ENCODE assay signal across 13 cellular contexts in genomic region chr18:58303363-58303762, GRCh38.
DNase-seq lines count a peak whose midpoint lies in the region; ATAC-seq, FAIRE-seq and TF ChIP-seq lines count a peak whose summit lies in the region.
"Had no signal": no experiment of that assay in that cellular context is flagged by ENCODE, and none has a peak within 500 bp of the region (broad histone marks: within the 10 kb centered on the region; RNA-seq: fewer than 3 reads in every experiment).

No MANE protein-coding gene starts in this region.

- no peak overlapping the region for H3K4me3 ChIP-seq in kidney (ENCODE audit: low read length in 2 of 2)
- H3K4me3 ChIP-seq: thyroid gland had no signal

- H3K36me3 ChIP-seq in kidney (ENCODE audit: control insufficient read depth in 1 of 2, insufficient read depth in 2 of 2, low read length in 2 of 2) = no peaks in the 10 kb centered on the region
- H3K36me3 ChIP-seq: thyroid gland had no signal

- TF ChIP-seq CTCF in kidney (IDR thresholded peaks at IDR 0.05; ENCODE audit: borderline replicate concordance, extremely low read depth, insufficient read depth) = no peak

- no peak for FAIRE-seq in kidney (lab: Jason Lieb, UNC)
- FAIRE-seq: endometrium had no signal

- intact Hi-C loops in activated CD4-positive, alpha-beta T cell treated with anti-CD3 and anti-CD28 coated beads for 36 hours (cut with DNase I, micrococcal nuclease) = loop anchor here in 1 of 2 experiments (5.0 kb wide), 2 partner anchors 261 to 461 kb away; partner anchors contain the start of gene NEDD4L
- intact Hi-C loops in activated CD4-positive, alpha-beta T cell treated with anti-CD3 and anti-CD28 coated beads, Interleukin-2, amount 10 ng/mL, durations not matched to agents 24 days and 14 days (cut with micrococcal nuclease) = loop anchor here (1.0 kb wide), 1 partner anchor 19 kb away; no protein-coding TSS in a partner anchor
- intact Hi-C loops in kidney (cut with DNase I) = no loop called here

- H3K4me1 ChIP-seq in kidney (ENCODE audit: control insufficient read depth in 1 of 2, insufficient read depth in 1 of 2, low read depth in 1 of 2, low read length in 2 of 2) = peaks cover 0 to 4% of the 10 kb centered on the region in 2 donors

- H3K4me1 Mint-ChIP-seq in activated CD4-positive, alpha-beta T cell treated with anti-CD3 and anti-CD28 coated beads for 36 hours = peaks cover 36% of the 10 kb centered on the region
- peaks cover 12% of the 10 kb centered on the region for H3K4me1 Mint-ChIP-seq in activated CD4-positive, alpha-beta T cell treated with anti-CD3 and anti-CD28 coated beads, Interleukin-2, amount 10 ng/mL, durations not matched to agents 24 days and 14 days
- peaks cover 8 to 26% of the 10 kb centered on the region in 2 donors for H3K4me1 Mint-ChIP-seq in stimulated activated naive B cell treated with anti-CD40 and anti-IgM and Interleukin-4, amounts not matched to agents 10 μg/mL and 1 μg/mL and 100 μg/mL, for 72 hours

- POLR2A ChIA-PET in activated CD4-positive, alpha-beta T cell treated with anti-CD3 and anti-CD28 coated beads for 36 hours (lab: Charles Lee) = interaction anchor here (0.6 kb wide), 1 partner anchor 19 kb away, joined by 4 read pairs; no protein-coding TSS in a partner anchor

- CTCF ChIA-PET in activated CD4-positive, alpha-beta T cell treated with anti-CD3 and anti-CD28 coated beads for 36 hours (lab: Charles Lee) = interaction anchor here (1.1 to 1.2 kb wide), 2 partner anchors 18 to 260 kb away, joined by 3 to 5 read pairs; no protein-coding TSS in a partner anchor

- H3K9ac ChIP-seq in kidney (ENCODE audit: low read length in 2 of 2) = no peak overlapping the region

- peaks cover 0 to 9% of the 10 kb centered on the region in 2 donors for H3K9me3 ChIP-seq in kidney (ENCODE audit: control insufficient read depth in 1 of 2, low read length in 2 of 2)
- H3K9me3 ChIP-seq: thyroid gland had no signal

- H3K27me3 Mint-ChIP-seq in activated CD4-positive, alpha-beta T cell treated with anti-CD3 and anti-CD28 coated beads for 36 hours = peaks cover 4% of the 10 kb centered on the region
- peaks cover 36% of the 10 kb centered on the region for H3K27me3 Mint-ChIP-seq in activated CD4-positive, alpha-beta T cell treated with anti-CD3 and anti-CD28 coated beads, Interleukin-2, amount 10 ng/mL, durations not matched to agents 24 days and 14 days
- peaks cover 0 to 5% of the 10 kb centered on the region in 2 donors for H3K27me3 Mint-ChIP-seq in stimulated activated naive B cell treated with anti-CD40 and anti-IgM and Interleukin-4, amounts not matched to agents 10 μg/mL and 1 μg/mL and 100 μg/mL, for 72 hours

- H3K27ac ChIP-seq in kidney (ENCODE audit: low read depth in 2 of 2, low read length in 2 of 2) = no peak overlapping the region
- H3K27ac ChIP-seq: thyroid gland had no signal

- H3K9me3 Mint-ChIP-seq in activated CD4-positive, alpha-beta T cell treated with anti-CD3 and anti-CD28 coated beads for 36 hours (ENCODE audit: low read depth) = peaks cover 3% of the 10 kb centered on the region
- H3K9me3 Mint-ChIP-seq in activated CD4-positive, alpha-beta T cell treated with anti-CD3 and anti-CD28 coated beads, Interleukin-2, amount 10 ng/mL, durations not matched to agents 24 days and 14 days = no peaks in the 10 kb centered on the region
- peaks cover 4 to 8% of the 10 kb centered on the region in 2 donors for H3K9me3 Mint-ChIP-seq in stimulated activated naive B cell treated with anti-CD40 and anti-IgM and Interleukin-4, amounts not matched to agents 10 μg/mL and 1 μg/mL and 100 μg/mL, for 72 hours

- H3K4me3 Mint-ChIP-seq in activated CD4-positive, alpha-beta T cell treated with anti-CD3 and anti-CD28 coated beads for 36 hours = no peak overlapping the region
- H3K4me3 Mint-ChIP-seq in activated CD4-positive, alpha-beta T cell treated with anti-CD3 and anti-CD28 coated beads, Interleukin-2, amount 10 ng/mL, durations not matched to agents 24 days and 14 days = no peak overlapping the region
- H3K4me3 Mint-ChIP-seq in stimulated activated naive B cell treated with anti-CD40 and anti-IgM and Interleukin-4, amounts not matched to agents 10 μg/mL and 1 μg/mL and 100 μg/mL, for 72 hours = no peak overlapping the region

- no peak overlapping the region for H3K27ac Mint-ChIP-seq in activated CD4-positive, alpha-beta T cell treated with anti-CD3 and anti-CD28 coated beads for 36 hours
- H3K27ac Mint-ChIP-seq in activated CD4-positive, alpha-beta T cell treated with anti-CD3 and anti-CD28 coated beads, Interleukin-2, amount 10 ng/mL, durations not matched to agents 24 days and 14 days = no peak overlapping the region
- peak overlapping the region; percentile 44 for H3K27ac Mint-ChIP-seq in stimulated activated naive B cell treated with anti-CD40 and anti-IgM and Interleukin-4, amounts not matched to agents 10 μg/mL and 1 μg/mL and 100 μg/mL, for 72 hours

- peak; percentile 88 for ATAC-seq in activated CD4-positive, alpha-beta T cell treated with anti-CD3 and anti-CD28 coated beads for 36 hours
- ATAC-seq in HG02623 (IDR thresholded peaks at IDR 0.05; ENCODE audit: unreplicated experiment) = peak; percentile 84
- ATAC-seq in stimulated activated naive B cell treated with anti-CD40 and anti-IgM and Interleukin-4, amounts not matched to agents 10 μg/mL and 1 μg/mL and 100 μg/mL, for 72 hours (replicated peaks) = peak; percentile 94 to 97
- ATAC-seq: Panc1 had no signal

- peaks cover 3% of the 10 kb centered on the region for H3K36me3 Mint-ChIP-seq in activated CD4-positive, alpha-beta T cell treated with anti-CD3 and anti-CD28 coated beads for 36 hours (ENCODE audit: low read depth)
- no peaks in the 10 kb centered on the region for H3K36me3 Mint-ChIP-seq in activated CD4-positive, alpha-beta T cell treated with anti-CD3 and anti-CD28 coated beads, Interleukin-2, amount 10 ng/mL, durations not matched to agents 24 days and 14 days (ENCODE audit: low read depth)
- peaks cover 2 to 12% of the 10 kb centered on the region in 2 donors for H3K36me3 Mint-ChIP-seq in stimulated activated naive B cell treated with anti-CD40 and anti-IgM and Interleukin-4, amounts not matched to agents 10 μg/mL and 1 μg/mL and 100 μg/mL, for 72 hours

- DNase-seq in activated CD4-positive, alpha-beta T cell treated with anti-CD3 and anti-CD28 coated beads for 36 hours = peak; percentile 68
- DNase-seq in activated CD4-positive, alpha-beta T cell treated with anti-CD3 and anti-CD28 coated beads for 1 hour = no peak
- DNase-seq in activated CD4-positive, alpha-beta T cell treated with anti-CD3 and anti-CD28 coated beads, Interleukin-2, amount 10 ng/mL, durations not matched to agents 24 days and 14 days = peak; percentile 78
- peak; percentile 27 for DNase-seq in stimulated activated naive B cell treated with anti-CD40 and anti-IgM and Interleukin-4, amounts not matched to agents 10 μg/mL and 1 μg/mL and 100 μg/mL, for 72 hours
- DNase-seq in kidney (no peak), SIG-M5 (lab: John Stamatoyannopoulos, UW) (no peak), NCI-H524 treated with DMSO at 0.1 percent for 48 hours (lab: John Stamatoyannopoulos, UW) (no peak)
- DNase-seq: 8988T; activated CD8-positive, alpha-beta memory T cell treated with anti-CD3 and anti-CD28 coated beads, Interleukin-2, amount 50 U/mL, for 48 hours had no signal

Comparison
In these comparisons a context has a peak if more than half of its experiments do, and no peak if none do; other contexts are left out.
1. DNase-seq: peak in activated CD4-positive, alpha-beta T cell treated with anti-CD3 and anti-CD28 coated beads for 36 hours (single experiment), activated CD4-positive, alpha-beta T cell treated with anti-CD3 and anti-CD28 coated beads, Interleukin-2, amount 10 ng/mL, durations not matched to agents 24 days and 14 days (single experiment) and stimulated activated naive B cell treated with anti-CD40 and anti-IgM and Interleukin-4, amounts not matched to agents 10 μg/mL and 1 μg/mL and 100 μg/mL, for 72 hours (single experiment); none in activated CD4-positive, alpha-beta T cell treated with anti-CD3 and anti-CD28 coated beads for 1 hour (single experiment), kidney (single experiment), SIG-M5 (single experiment) and NCI-H524 treated with DMSO at 0.1 percent for 48 hours (single experiment).
2. Peak in every context shown above with its lines, with median percentiles within 50 percentile points of each other: ATAC-seq.